Comparison of ENCODE assay signal across 2 cellular contexts in genomic region chrX:124194903-124195302, GRCh38.
TF ChIP-seq lines count a peak whose summit lies in the region.

No MANE protein-coding gene starts in this region.

TF ChIP-seq in K562, 482 proteins besides CTCF, POLR2A, EP300 and RAD21:
- TF ChIP-seq MAZ (CRISPR knock-in tag; conservative IDR thresholded peaks at IDR 0.05 in 1 of 2, IDR thresholded peaks at IDR 0.05 in 1 of 2), result no peak
- TF ChIP-seq, protein P1, sequence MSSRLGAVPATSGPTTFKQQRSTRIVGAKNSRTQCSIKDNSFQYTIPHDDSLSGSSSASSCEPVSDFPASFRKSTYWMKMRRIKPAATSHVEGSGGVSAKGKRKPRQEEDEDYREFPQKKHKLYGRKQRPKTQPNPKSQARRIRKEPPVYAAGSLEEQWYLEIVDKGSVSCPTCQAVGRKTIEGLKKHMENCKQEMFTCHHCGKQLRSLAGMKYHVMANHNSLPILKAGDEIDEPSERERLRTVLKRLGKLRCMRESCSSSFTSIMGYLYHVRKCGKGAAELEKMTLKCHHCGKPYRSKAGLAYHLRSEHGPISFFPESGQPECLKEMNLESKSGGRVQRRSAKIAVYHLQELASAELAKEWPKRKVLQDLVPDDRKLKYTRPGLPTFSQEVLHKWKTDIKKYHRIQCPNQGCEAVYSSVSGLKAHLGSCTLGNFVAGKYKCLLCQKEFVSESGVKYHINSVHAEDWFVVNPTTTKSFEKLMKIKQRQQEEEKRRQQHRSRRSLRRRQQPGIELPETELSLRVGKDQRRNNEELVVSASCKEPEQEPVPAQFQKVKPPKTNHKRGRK (tag; IDR thresholded peaks at IDR 0.05), result no peak
- TF ChIP-seq, protein P2, sequence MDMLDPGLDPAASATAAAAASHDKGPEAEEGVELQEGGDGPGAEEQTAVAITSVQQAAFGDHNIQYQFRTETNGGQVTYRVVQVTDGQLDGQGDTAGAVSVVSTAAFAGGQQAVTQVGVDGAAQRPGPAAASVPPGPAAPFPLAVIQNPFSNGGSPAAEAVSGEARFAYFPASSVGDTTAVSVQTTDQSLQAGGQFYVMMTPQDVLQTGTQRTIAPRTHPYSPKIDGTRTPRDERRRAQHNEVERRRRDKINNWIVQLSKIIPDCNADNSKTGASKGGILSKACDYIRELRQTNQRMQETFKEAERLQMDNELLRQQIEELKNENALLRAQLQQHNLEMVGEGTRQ (CRISPR knock-in tag; IDR thresholded peaks at IDR 0.05), result no peak
- TF ChIP-seq BMI1 (IDR thresholded peaks at IDR 0.05; ENCODE audit: low read length), result no peak
- no peak for TF ChIP-seq NRF1 (conservative IDR thresholded peaks at IDR 0.05 in 1 of 2, IDR thresholded peaks at IDR 0.05 in 1 of 2)
- no peak for TF ChIP-seq SMAD1 (IDR thresholded peaks at IDR 0.05; ENCODE audit: low read depth, low read length, partially characterized antibody)
- no peak for TF ChIP-seq ZZZ3 (IDR thresholded peaks at IDR 0.05)
- no peak for TF ChIP-seq HCFC1 (IDR thresholded peaks at IDR 0.05; ENCODE audit: low read depth, low read length)
- TF ChIP-seq CBX8 (IDR thresholded peaks at IDR 0.05; ENCODE audit: borderline replicate concordance, extremely low read depth, low read depth, low read length, poor library complexity, severe bottlenecking), result no peak
- TF ChIP-seq, protein P3, sequence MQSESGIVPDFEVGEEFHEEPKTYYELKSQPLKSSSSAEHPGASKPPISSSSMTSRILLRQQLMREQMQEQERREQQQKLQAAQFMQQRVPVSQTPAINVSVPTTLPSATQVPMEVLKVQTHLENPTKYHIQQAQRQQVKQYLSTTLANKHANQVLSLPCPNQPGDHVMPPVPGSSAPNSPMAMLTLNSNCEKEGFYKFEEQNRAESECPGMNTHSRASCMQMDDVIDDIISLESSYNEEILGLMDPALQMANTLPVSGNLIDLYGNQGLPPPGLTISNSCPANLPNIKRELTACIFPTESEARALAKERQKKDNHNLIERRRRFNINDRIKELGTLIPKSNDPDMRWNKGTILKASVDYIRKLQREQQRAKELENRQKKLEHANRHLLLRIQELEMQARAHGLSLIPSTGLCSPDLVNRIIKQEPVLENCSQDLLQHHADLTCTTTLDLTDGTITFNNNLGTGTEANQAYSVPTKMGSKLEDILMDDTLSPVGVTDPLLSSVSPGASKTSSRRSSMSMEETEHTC (IDR thresholded peaks at IDR 0.05), result no peak
- TF ChIP-seq SUPT5H (IDR thresholded peaks at IDR 0.05), result no peak
- TF ChIP-seq USF1 (CRISPR knock-in tag; IDR thresholded peaks at IDR 0.05), result no peak
- TF ChIP-seq, protein P4, sequence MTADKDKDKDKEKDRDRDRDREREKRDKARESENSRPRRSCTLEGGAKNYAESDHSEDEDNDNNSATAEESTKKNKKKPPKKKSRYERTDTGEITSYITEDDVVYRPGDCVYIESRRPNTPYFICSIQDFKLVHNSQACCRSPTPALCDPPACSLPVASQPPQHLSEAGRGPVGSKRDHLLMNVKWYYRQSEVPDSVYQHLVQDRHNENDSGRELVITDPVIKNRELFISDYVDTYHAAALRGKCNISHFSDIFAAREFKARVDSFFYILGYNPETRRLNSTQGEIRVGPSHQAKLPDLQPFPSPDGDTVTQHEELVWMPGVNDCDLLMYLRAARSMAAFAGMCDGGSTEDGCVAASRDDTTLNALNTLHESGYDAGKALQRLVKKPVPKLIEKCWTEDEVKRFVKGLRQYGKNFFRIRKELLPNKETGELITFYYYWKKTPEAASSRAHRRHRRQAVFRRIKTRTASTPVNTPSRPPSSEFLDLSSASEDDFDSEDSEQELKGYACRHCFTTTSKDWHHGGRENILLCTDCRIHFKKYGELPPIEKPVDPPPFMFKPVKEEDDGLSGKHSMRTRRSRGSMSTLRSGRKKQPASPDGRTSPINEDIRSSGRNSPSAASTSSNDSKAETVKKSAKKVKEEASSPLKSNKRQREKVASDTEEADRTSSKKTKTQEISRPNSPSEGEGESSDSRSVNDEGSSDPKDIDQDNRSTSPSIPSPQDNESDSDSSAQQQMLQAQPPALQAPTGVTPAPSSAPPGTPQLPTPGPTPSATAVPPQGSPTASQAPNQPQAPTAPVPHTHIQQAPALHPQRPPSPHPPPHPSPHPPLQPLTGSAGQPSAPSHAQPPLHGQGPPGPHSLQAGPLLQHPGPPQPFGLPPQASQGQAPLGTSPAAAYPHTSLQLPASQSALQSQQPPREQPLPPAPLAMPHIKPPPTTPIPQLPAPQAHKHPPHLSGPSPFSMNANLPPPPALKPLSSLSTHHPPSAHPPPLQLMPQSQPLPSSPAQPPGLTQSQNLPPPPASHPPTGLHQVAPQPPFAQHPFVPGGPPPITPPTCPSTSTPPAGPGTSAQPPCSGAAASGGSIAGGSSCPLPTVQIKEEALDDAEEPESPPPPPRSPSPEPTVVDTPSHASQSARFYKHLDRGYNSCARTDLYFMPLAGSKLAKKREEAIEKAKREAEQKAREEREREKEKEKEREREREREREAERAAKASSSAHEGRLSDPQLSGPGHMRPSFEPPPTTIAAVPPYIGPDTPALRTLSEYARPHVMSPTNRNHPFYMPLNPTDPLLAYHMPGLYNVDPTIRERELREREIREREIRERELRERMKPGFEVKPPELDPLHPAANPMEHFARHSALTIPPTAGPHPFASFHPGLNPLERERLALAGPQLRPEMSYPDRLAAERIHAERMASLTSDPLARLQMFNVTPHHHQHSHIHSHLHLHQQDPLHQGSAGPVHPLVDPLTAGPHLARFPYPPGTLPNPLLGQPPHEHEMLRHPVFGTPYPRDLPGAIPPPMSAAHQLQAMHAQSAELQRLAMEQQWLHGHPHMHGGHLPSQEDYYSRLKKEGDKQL (CRISPR knock-in tag; IDR thresholded peaks at IDR 0.05; ENCODE audit: borderline replicate concordance), result no peak

TF ChIP-seq in HepG2, 621 proteins besides CTCF, POLR2A, EP300 and RAD21:
- no peak for TF ChIP-seq PAF1 (CRISPR knock-in tag; IDR thresholded peaks at IDR 0.05)
- no peak for TF ChIP-seq ZNF713 (CRISPR knock-in tag; IDR thresholded peaks at IDR 0.05)
- no peak for TF ChIP-seq CREB1 (IDR thresholded peaks at IDR 0.05)
- no peak for TF ChIP-seq CREB1 (CRISPR knock-in tag; IDR thresholded peaks at IDR 0.05)
- no peak for TF ChIP-seq ATF7-NPFF (CRISPR knock-in tag; IDR thresholded peaks at IDR 0.05; ENCODE audit: low read depth)
- no peak for TF ChIP-seq ZNF639 (CRISPR knock-in tag; conservative IDR thresholded peaks at IDR 0.05)
- no peak for TF ChIP-seq ZBTB26 (CRISPR knock-in tag; IDR thresholded peaks at IDR 0.05; ENCODE audit: borderline replicate concordance)
- TF ChIP-seq KDM2A (CRISPR knock-in tag; IDR thresholded peaks at IDR 0.05; ENCODE audit: borderline replicate concordance, low read depth), result no peak
TF ChIP-seq in HepG2: peak in this region for 0.
